In genomic region chr22:40281717-40282116, GRCh38 we compare ENCODE assay signal across 23 cellular contexts.
DNase-seq lines count a peak whose midpoint lies in the region; ATAC-seq and TF ChIP-seq lines count a peak whose summit lies in the region.
"Had no signal": no experiment of that assay in that cellular context is flagged by ENCODE, and none has a peak within 500 bp of the region (broad histone marks: within the 10 kb centered on the region; RNA-seq: fewer than 3 reads in every experiment).

No MANE protein-coding gene starts in this region.

- ATAC-seq in GM19467 (IDR thresholded peaks at IDR 0.05; ENCODE audit: unreplicated experiment): no peak
- ATAC-seq: activated CD8-positive, alpha-beta T cell treated with anti-CD3 and anti-CD28 coated beads for 36 hours; activated T-cell treated with anti-CD3 and anti-CD28 coated beads, Interleukin-2, amount 50 U/mL, for 4 hours; K562; left lung; WTC11 had no signal

- H3K4me3 ChIP-seq in esophagus squamous epithelium (no peak overlapping the region), thyroid gland (replicated peaks in 1 of 3) (no peak overlapping the region)
- H3K4me3 ChIP-seq: K562, left lung, sigmoid colon, upper lobe of left lung had no signal

- WGBS in esophagus squamous epithelium, 2 donors: 22 to 55% methylated on average over 2 of the region's 2 CpGs
- WGBS in thyroid gland, 2 donors: 81 to 83% methylated on average over 2 of the region's 2 CpGs

- intact Hi-C loops in esophagus squamous epithelium (cut with DNase I): no loop called here
- intact Hi-C loops in thyroid gland (cut with DNase I): no loop called here

- TF ChIP-seq CTCF in esophagus squamous epithelium (IDR thresholded peaks at IDR 0.05): no peak
- TF ChIP-seq CTCF in thyroid gland (IDR thresholded peaks at IDR 0.05): no peak

- peaks cover 0 to 35% (median 0%) of the 10 kb centered on the region in 3 donors for H3K4me1 ChIP-seq in esophagus squamous epithelium
- peaks cover 0 to 7% of the 10 kb centered on the region in 2 donors for H3K4me1 ChIP-seq in thyroid gland

- H3K9me3 ChIP-seq in esophagus squamous epithelium: no peaks in the 10 kb centered on the region
- H3K9me3 ChIP-seq in thyroid gland: no peaks in the 10 kb centered on the region
- H3K9me3 ChIP-seq: left lung, sigmoid colon, upper lobe of left lung had no signal

- peak; percentile 3 to 20 for DNase-seq in SHP77 (lab: John Stamatoyannopoulos, UW)
- DNase-seq in SHP77 treated with DMSO at 0.1 percent for 48 hours (lab: John Stamatoyannopoulos, UW): no peak
- DNase-seq in NCI-H69 (lab: John Stamatoyannopoulos, UW): peak; percentile 70
- DNase-seq in esophagus squamous epithelium (lab: John Stamatoyannopoulos, UW): no peak
- DNase-seq in thyroid gland: peak; percentile 61 to 76
- no peak for DNase-seq in D341Med (ENCODE audit: low spot score)
- DNase-seq in middle frontal gyrus (ENCODE audit: extremely low spot score, low spot score): no peak
- DNase-seq: ACHN; activated CD8-positive, alpha-beta T cell treated with anti-CD3 and anti-CD28 coated beads for 36 hours; activated T-cell treated with anti-CD3 and anti-CD28 coated beads, Interleukin-2, amount 50 U/mL, for 4 hours; CD4-positive, alpha-beta memory T cell; cortex of kidney; DND-41; HCEC 1CT; left lung; NCI-H510A; Right ventricle myocardium superior; sigmoid colon; T-helper 1 cell; upper lobe of left lung had no signal

- TF ChIP-seq POLR2A in esophagus squamous epithelium (IDR thresholded peaks at IDR 0.05): no peak
- no peak for TF ChIP-seq POLR2A in thyroid gland (IDR thresholded peaks at IDR 0.05)

- H3K36me3 ChIP-seq in esophagus squamous epithelium (peaks cover 0 to 71% (median 8%) of the 10 kb centered on the region in 3 donors), thyroid gland (peaks cover 4 to 16% of the 10 kb centered on the region in 2 donors)

- H3K27ac ChIP-seq in esophagus squamous epithelium (peak overlapping the region in 3 of 4 donors; percentile 16 to 44 (median 42)), thyroid gland (no peak overlapping the region)
- H3K27ac ChIP-seq: left lung, sigmoid colon, upper lobe of left lung had no signal

- H3K27me3 ChIP-seq in esophagus squamous epithelium (no peaks in the 10 kb centered on the region), thyroid gland (no peaks in the 10 kb centered on the region)
- H3K27me3 ChIP-seq: left lung, sigmoid colon, upper lobe of left lung had no signal

Comparison
In these comparisons a context has a peak if more than half of its experiments do, and no peak if none do; other contexts are left out.
1. DNase-seq: peak in SHP77 (2 of 2), NCI-H69 (single experiment) and thyroid gland (2 of 2); none in SHP77 treated with DMSO at 0.1 percent for 48 hours (single experiment), esophagus squamous epithelium (single experiment), D341Med (single experiment) and middle frontal gyrus (single experiment).
2. H3K27ac ChIP-seq: peak in esophagus squamous epithelium (3 of 4); none in thyroid gland (0 of 3).